15 cellular contexts compared by ENCODE assay signal in genomic region chr9:93531374-93531773, GRCh38. TPM values are rescaled to one million over a fixed set of nuclear protein-coding genes. Genes with fewer than 3 reads are reported as not detected.
A peak's percentile ranks its signal among the peaks of the same experiment; 100 is the strongest.
DNase-seq lines count a peak whose midpoint lies in the region; ATAC-seq and TF ChIP-seq lines count a peak whose summit lies in the region.
"Had no signal": no experiment of that assay in that cellular context is flagged by ENCODE, and none has a peak within 500 bp of the region (broad histone marks: within the 10 kb centered on the region; RNA-seq: fewer than 3 reads in every experiment).

No MANE protein-coding gene starts in this region.

- peaks cover 32% of the 10 kb centered on the region for H3K36me3 ChIP-seq in GM23338 (ENCODE audit: insufficient read depth)
- H3K36me3 ChIP-seq in OCI-LY7 (ENCODE audit: insufficient read depth, low read length) = peaks cover 97% of the 10 kb centered on the region
- H3K36me3 ChIP-seq in gastrocnemius medialis = peaks cover 0 to 47% of the 10 kb centered on the region in 2 donors
- peaks cover 61% of the 10 kb centered on the region; the same call in 1 of the 2 replicates for H3K36me3 ChIP-seq in Karpas-422 (ENCODE audit: insufficient read depth, low read length)

- H3K4me3 Mint-ChIP-seq in GM23338 = no peak overlapping the region
- H3K4me3 Mint-ChIP-seq: activated T-helper 17 cell treated with anti-CD3 and anti-CD28 coated beads, Interleukin-2, amount 50 U/mL, for 72 hours had no signal

- ATAC-seq in GM23338 (peak; percentile 56), gastrocnemius medialis (peak; percentile 99 to 100)
- ATAC-seq: activated T-helper 17 cell treated with anti-CD3 and anti-CD28 coated beads, Interleukin-2, amount 50 U/mL, for 72 hours had no signal

- H3K9me3 Mint-ChIP-seq in GM23338 = no peaks in the 10 kb centered on the region
- H3K9me3 Mint-ChIP-seq: activated T-helper 17 cell treated with anti-CD3 and anti-CD28 coated beads, Interleukin-2, amount 50 U/mL, for 72 hours had no signal

- H3K79me2 ChIP-seq in GM23338 (replicated peaks; ENCODE audit: insufficient read depth) (peaks cover 7% of the 10 kb centered on the region; the same call in 1 of the 2 replicates), OCI-LY7 (ENCODE audit: insufficient read depth, low read depth, low read length) (no peaks in the 10 kb centered on the region), Karpas-422 (ENCODE audit: low read length) (peaks cover 75% of the 10 kb centered on the region)

- no peak for TF ChIP-seq POLR2A in gastrocnemius medialis (IDR thresholded peaks at IDR 0.05)

- CTCF ChIA-PET in OCI-LY7 (lab: Charles Lee; ENCODE audit: unreplicated experiment) = no interaction called here

- BruUV-seq in OCI-LY7 (replicated peaks; lab: Mats Ljungman, UMichigan) = no TSS peak

- H3K9ac ChIP-seq in Karpas-422 (ENCODE audit: low read length) = no peak overlapping the region

- peak; percentile 25 for DNase-seq in GM23338 (ENCODE audit: low spot score)
- DNase-seq in OCI-LY7 (ENCODE audit: low spot score) = peak; percentile 26
- DNase-seq in dermis blood vessel endothelial cell = peak; percentile 7
- DNase-seq in gastrocnemius medialis = peak; percentile 69 to 83
- no peak for DNase-seq in NCI-H446 (lab: John Stamatoyannopoulos, UW)
- no peak for DNase-seq in nucleus accumbens (lab: John Stamatoyannopoulos, UW)
- no peak for DNase-seq in Karpas-422
- DNase-seq: glutamatergic neuron; NCI-H748 treated with DMSO at 0.1 percent for 48 hours; Peyer's patch; right cardiac atrium; stimulated activated CD4-positive, alpha-beta T cell treated with anti-CD3 and anti-CD28 coated beads, Interleukin-1b, Interleukin-23, amount 100 ng/mL, for 48 hours had no signal

- no peak overlapping the region for H3K27ac Mint-ChIP-seq in GM23338
- H3K27ac Mint-ChIP-seq: activated T-helper 17 cell treated with anti-CD3 and anti-CD28 coated beads, Interleukin-2, amount 50 U/mL, for 72 hours had no signal

- H3K4me3 ChIP-seq in GM23338 = no peak overlapping the region
- no peak overlapping the region for H3K4me3 ChIP-seq in OCI-LY7 (ENCODE audit: low read depth, low read length, poor library complexity, severe bottlenecking)
- no peak overlapping the region for H3K4me3 ChIP-seq in gastrocnemius medialis
- no peak overlapping the region for H3K4me3 ChIP-seq in Karpas-422 (ENCODE audit: low read length)
- H3K4me3 ChIP-seq: Peyer's patch, suprapubic skin had no signal

- intact Hi-C loops in OCI-LY7 (cut with micrococcal nuclease; ENCODE audit: unreplicated experiment) = no loop called here
- intact Hi-C loops in gastrocnemius medialis (cut with DNase I; ENCODE audit: low total_unique reads) = no loop called here

- POLR2A ChIA-PET in OCI-LY7 (lab: Charles Lee) = no interaction called here

- in situ Hi-C loops in gastrocnemius medialis (cut with MboI; ENCODE audit: low sequenced_read_pairs in 4 of 4) = no loop called here

- TF ChIP-seq CTCF in GM23338 (conservative IDR thresholded peaks at IDR 0.05; ENCODE audit: low read depth in 2 of 2) (0 out of 4 replicates have a peak, but pooled peaks of 1 of the 2 experiments have one; percentile 10), OCI-LY7 (conservative IDR thresholded peaks at IDR 0.05; ENCODE audit: low read length) (peak; percentile 23; the same call in 1 of the 2 replicates), gastrocnemius medialis (IDR thresholded peaks at IDR 0.05 in 4 of 5, conservative IDR thresholded peaks at IDR 0.05 in 1 of 5) (peak; percentile 31 to 55 (median 50))

- H3K9me2 ChIP-seq in GM23338 (ENCODE audit: insufficient read depth) (0 out of 2 replicates have a peak, but pooled peaks cover 7% of the 10 kb centered on the region), OCI-LY7 (ENCODE audit: insufficient read depth, low read length) (no peaks in the 10 kb centered on the region), Karpas-422 (replicated peaks; ENCODE audit: insufficient read depth, low read length) (no peaks in the 10 kb centered on the region)

- peaks cover 2% of the 10 kb centered on the region for H3K27me3 Mint-ChIP-seq in GM23338 (ENCODE audit: insufficient read depth, low read depth, poor library complexity)
- H3K27me3 Mint-ChIP-seq: activated T-helper 17 cell treated with anti-CD3 and anti-CD28 coated beads, Interleukin-2, amount 50 U/mL, for 72 hours had no signal

- H3K27ac ChIP-seq in GM23338 (ENCODE audit: low read depth) (no peak overlapping the region), OCI-LY7 (ENCODE audit: low read depth, low read length, poor library complexity, severe bottlenecking) (no peak overlapping the region), gastrocnemius medialis (peak overlapping the region; percentile 52 to 73 (median 64)), Karpas-422 (ENCODE audit: low read length) (no peak overlapping the region)
- H3K27ac ChIP-seq: epithelial cell of prostate, Peyer's patch, suprapubic skin had no signal

- H3F3A ChIP-seq in GM23338 (replicated peaks; ENCODE audit: low read depth) = no peaks in the 10 kb centered on the region

- H2AFZ ChIP-seq in GM23338 = no peak overlapping the region
- no peak overlapping the region for H2AFZ ChIP-seq in OCI-LY7 (ENCODE audit: low read length)
- no peak overlapping the region for H2AFZ ChIP-seq in Karpas-422 (ENCODE audit: low read length)

- peaks cover 65% of the 10 kb centered on the region for H3K36me3 Mint-ChIP-seq in GM23338 (ENCODE audit: low read depth)

- H3K4me2 ChIP-seq in GM23338 = no peak overlapping the region
- no peak overlapping the region for H3K4me2 ChIP-seq in OCI-LY7 (ENCODE audit: low read length)
- no peak overlapping the region for H3K4me2 ChIP-seq in Karpas-422 (ENCODE audit: low read depth, low read length, poor library complexity, severe bottlenecking)

- no peaks in the 10 kb centered on the region for H3K9me3 ChIP-seq in OCI-LY7 (ENCODE audit: low read length)
- H3K9me3 ChIP-seq in gastrocnemius medialis = no peaks in the 10 kb centered on the region
- no peaks in the 10 kb centered on the region for H3K9me3 ChIP-seq in Karpas-422 (ENCODE audit: low read length)
- H3K9me3 ChIP-seq: Peyer's patch, suprapubic skin had no signal

- H3K27me3 ChIP-seq in GM23338 (ENCODE audit: insufficient read depth) (no peaks in the 10 kb centered on the region), gastrocnemius medialis (no peaks in the 10 kb centered on the region), Karpas-422 (ENCODE audit: low read length) (no peaks in the 10 kb centered on the region)
- H3K27me3 ChIP-seq: Peyer's patch, suprapubic skin had no signal

- H4K20me1 ChIP-seq in GM23338 (replicated peaks; ENCODE audit: insufficient read depth) = peaks cover 8% of the 10 kb centered on the region
- H4K20me1 ChIP-seq in OCI-LY7 (ENCODE audit: insufficient read depth, low read length) = no peaks in the 10 kb centered on the region
- no peaks in the 10 kb centered on the region for H4K20me1 ChIP-seq in Karpas-422 (ENCODE audit: insufficient read depth, low read depth, low read length)

- H3K4me1 ChIP-seq in GM23338 (ENCODE audit: insufficient read depth) = no peaks in the 10 kb centered on the region
- H3K4me1 ChIP-seq in OCI-LY7 (ENCODE audit: insufficient read depth, low read length, poor library complexity, severe bottlenecking) = no peaks in the 10 kb centered on the region
- H3K4me1 ChIP-seq in gastrocnemius medialis = peaks cover 18 to 23% of the 10 kb centered on the region in 2 donors
- H3K4me1 ChIP-seq in Karpas-422 (ENCODE audit: low read length) = no peaks in the 10 kb centered on the region
- H3K4me1 ChIP-seq: Peyer's patch had no signal

- H3K4me1 Mint-ChIP-seq in GM23338 = 0 out of 3 replicates have a peak, but pooled peaks cover 1% of the 10 kb centered on the region

TF ChIP-seq in GM23338, 12 proteins besides CTCF, POLR2A, EP300 and RAD21:
- no peak for TF ChIP-seq POLR2AphosphoS5 (IDR thresholded peaks at IDR 0.05; ENCODE audit: low read depth)
- TF ChIP-seq STAT1 (IDR thresholded peaks at IDR 0.05; ENCODE audit: unreplicated experiment) = no peak

RNA-seq across cellular contexts. Expression of gene PHF2, which starts 45.0 kb away (rescaled TPM):
- 8.9 and 11.8 TPM in 2 replicates for total RNA-seq in GM23338 (2014; rRNA removed; shearing (Covaris generic))
- 4.3 and 5.0 TPM in 2 replicates for polyA plus RNA-seq in GM23338 (2016; fragmentation: Nextera tagmentation; extraction: Ambion mirVana)
- 18.9 and 20.6 TPM in 2 replicates for total RNA-seq in OCI-LY7 (2014; rRNA removed; shearing (Covaris generic))
- total RNA-seq in OCI-LY7 (2022) = 23.7 and 24.6 TPM in 2 replicates
- 16.0 and 16.3 TPM in 2 replicates for total RNA-seq in dermis blood vessel endothelial cell
- 10 to 100 TPM; 18.8 to 24.3 (median 21.9) TPM for total RNA-seq in gastrocnemius medialis
- total RNA-seq in Karpas-422 (2014; rRNA removed; shearing (Covaris generic); ENCODE audit: low replicate concordance) = 16.1 and 19.8 TPM in 2 replicates

Comparison
In these comparisons a context has a peak if more than half of its experiments do, and no peak if none do; other contexts are left out.
1. DNase-seq: peak in GM23338 (single experiment), OCI-LY7 (single experiment), dermis blood vessel endothelial cell (single experiment) and gastrocnemius medialis (2 of 2); none in NCI-H446 (0 of 2), nucleus accumbens (0 of 56) and Karpas-422 (single experiment).
2. H3K27ac ChIP-seq: peak in gastrocnemius medialis (4 of 4); none in GM23338 (single experiment), OCI-LY7 (single experiment) and Karpas-422 (single experiment).